Comparison of ENCODE assay signal across 15 cellular contexts in the genomic region with DNA sequence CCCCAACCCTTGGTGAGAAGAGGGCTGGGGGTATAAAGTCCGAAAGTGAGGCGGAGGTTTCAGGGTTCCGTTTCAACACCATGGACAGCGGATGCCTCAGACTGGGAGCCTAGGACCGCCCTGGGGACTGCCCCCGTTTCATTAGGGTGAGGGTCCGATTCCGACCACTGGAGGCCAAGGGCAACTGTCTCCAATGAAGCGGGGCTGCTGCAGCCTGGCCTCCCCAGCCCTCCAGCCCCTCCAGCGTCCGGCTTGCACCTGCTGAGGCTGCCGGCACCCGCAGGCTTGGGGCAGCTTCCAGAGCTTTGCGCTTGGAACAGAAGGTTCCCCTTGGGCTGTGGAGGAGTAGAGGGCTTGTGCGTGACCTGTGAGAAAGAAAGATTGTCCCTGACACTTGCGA. TPM values are rescaled to one million over a fixed set of nuclear protein-coding genes. Genes with fewer than 3 reads are reported as not detected.
DNase-seq lines count a peak whose midpoint lies in the region; ATAC-seq, FAIRE-seq and TF ChIP-seq lines count a peak whose summit lies in the region.
"Had no signal": no experiment of that assay in that cellular context is flagged by ENCODE, and none has a peak within 500 bp of the region (broad histone marks: within the 10 kb centered on the region; RNA-seq: fewer than 3 reads in every experiment).

No MANE protein-coding gene starts in this region.

- H3K79me1 ChIP-seq in mesenchymal stem cell (replicated peaks; ENCODE audit: low read length, poor library complexity, severe bottlenecking), result no peaks in the 10 kb centered on the region

- no peaks in the 10 kb centered on the region for H3K36me3 Mint-ChIP-seq in activated naive CD8-positive, alpha-beta T cell treated with anti-CD3 and anti-CD28 coated beads, Interleukin-2, amount 50 U/mL, for 24 hours (ENCODE audit: low read depth)

- H3K27me3 Mint-ChIP-seq in activated naive CD8-positive, alpha-beta T cell treated with anti-CD3 and anti-CD28 coated beads, Interleukin-2, amount 50 U/mL, for 24 hours, result peaks cover 52% of the 10 kb centered on the region

- no peak overlapping the region for H2BK15ac ChIP-seq in mesenchymal stem cell (ENCODE audit: low read depth, poor library complexity, severe bottlenecking)

- intact Hi-C loops in testis (cut with DNase I; ENCODE audit: low total_unique reads), result no loop called here

- DNase-seq in HTR-8/SVneo (ENCODE audit: insufficient read length, low spot score) (no peak), mesenchymal stem cell (peak; percentile 12), testis (no peak), RCC 7860 (ENCODE audit: low spot score) (no peak), Karpas-422 (no peak), DMS153 treated with DMSO at 0.1 percent for 48 hours (lab: John Stamatoyannopoulos, UW; ENCODE audit: unreplicated experiment) (no peak)
- peak; percentile 14 for DNase-seq in activated naive CD8-positive, alpha-beta T cell treated with anti-CD3 and anti-CD28 coated beads, Interleukin-2, amount 50 U/mL, for 24 hours
- DNase-seq: adrenal gland; effector CD8-positive, alpha-beta T cell; NCI-H2081 treated with DMSO at 0.1 percent for 48 hours; psoas muscle; stimulated activated CD4-positive, alpha-beta T cell treated with anti-CD3 and anti-CD28 coated beads, Interleukin-2, amount 100 ng/mL, for 48 hours had no signal

- H2AK5ac ChIP-seq in mesenchymal stem cell (ENCODE audit: low read length, severe bottlenecking), result no peak overlapping the region

- no peak overlapping the region for H2BK5ac ChIP-seq in mesenchymal stem cell (ENCODE audit: low read depth, low read length, poor library complexity, severe bottlenecking)

- WGBS in mesenchymal stem cell, result 16% methylated on average over 16 of the region's 16 CpGs
- WGBS in testis, 2 donors, result 2% methylated on average over 16 of the region's 16 CpGs

- H4K8ac ChIP-seq in mesenchymal stem cell (ENCODE audit: low read length), result no peak overlapping the region

- no peak overlapping the region for H3K23ac ChIP-seq in mesenchymal stem cell (ENCODE audit: low read length in 2 of 2)

- peaks cover 13% of the 10 kb centered on the region for H3K4me1 Mint-ChIP-seq in activated naive CD8-positive, alpha-beta T cell treated with anti-CD3 and anti-CD28 coated beads, Interleukin-2, amount 50 U/mL, for 24 hours

- no peak overlapping the region for H2BK12ac ChIP-seq in mesenchymal stem cell (ENCODE audit: low read length in 2 of 2)

- no peak overlapping the region for H3K27ac Mint-ChIP-seq in activated naive CD8-positive, alpha-beta T cell treated with anti-CD3 and anti-CD28 coated beads, Interleukin-2, amount 50 U/mL, for 24 hours
- H3K27ac Mint-ChIP-seq: CD14-positive monocyte had no signal

- no peak for TF ChIP-seq POLR2A in testis (IDR thresholded peaks at IDR 0.05)

- peaks cover 0 to 17% (median 0%) of the 10 kb centered on the region in 11 experiments; a peak in 7 of 22 replicates for H3K9me3 ChIP-seq in BLaER1 treated with 17β-estradiol and CSF1 and Interleukin-3, amounts not matched to agents 10 nM and 100 nM (replicated peaks in 1 of 11)
- no peaks in the 10 kb centered on the region for H3K9me3 ChIP-seq in mesenchymal stem cell (ENCODE audit: control insufficient read depth, low read length)
- H3K9me3 ChIP-seq in testis, result no peaks in the 10 kb centered on the region
- H3K9me3 ChIP-seq in Karpas-422 (ENCODE audit: low read length), result no peaks in the 10 kb centered on the region
- H3K9me3 ChIP-seq: adrenal gland, psoas muscle had no signal

- H3K9me2 ChIP-seq in Karpas-422 (replicated peaks; ENCODE audit: insufficient read depth, low read length), result no peaks in the 10 kb centered on the region

- ATAC-seq in activated naive CD8-positive, alpha-beta T cell treated with anti-CD3 and anti-CD28 coated beads, Interleukin-2, amount 50 U/mL, for 24 hours, result no peak
- ATAC-seq: psoas muscle had no signal

- no peak overlapping the region for H3K18ac ChIP-seq in mesenchymal stem cell (ENCODE audit: low read depth in 1 of 2, low read length in 2 of 2)

- no peaks in the 10 kb centered on the region for H3K36me3 ChIP-seq in BLaER1 treated with 17β-estradiol and CSF1 and Interleukin-3, amounts not matched to agents 10 nM and 100 nM
- H3K36me3 ChIP-seq in mesenchymal stem cell (ENCODE audit: control insufficient read depth in 1 of 2, insufficient read depth in 2 of 2, low read depth in 1 of 2, low read length in 2 of 2) (no peaks in the 10 kb centered on the region), testis (ENCODE audit: low read depth, missing control alignments) (no peaks in the 10 kb centered on the region), Karpas-422 (ENCODE audit: insufficient read depth, low read length) (no peaks in the 10 kb centered on the region)
- H3K36me3 ChIP-seq: adrenal gland had no signal

- no peaks in the 10 kb centered on the region for H3K79me2 ChIP-seq in Karpas-422 (ENCODE audit: low read length)

- H3K14ac ChIP-seq in mesenchymal stem cell (ENCODE audit: low read length in 2 of 2), result no peak overlapping the region

- no peak for TF ChIP-seq CTCF in testis (IDR thresholded peaks at IDR 0.05)

- H3K9ac ChIP-seq in BLaER1 treated with 17β-estradiol and CSF1 and Interleukin-3, amounts not matched to agents 10 nM and 100 nM, result no peak overlapping the region
- H3K9ac ChIP-seq in mesenchymal stem cell (ENCODE audit: low read length) (no peak overlapping the region), Karpas-422 (ENCODE audit: low read length) (no peak overlapping the region)

- H4K20me1 ChIP-seq in BLaER1 treated with 17β-estradiol and CSF1 and Interleukin-3, amounts not matched to agents 10 nM and 100 nM, result peaks cover 6 to 98% (median 51%) of the 10 kb centered on the region in 11 experiments; a peak in 20 of 22 replicates
- H4K20me1 ChIP-seq in Karpas-422 (ENCODE audit: insufficient read depth, low read depth, low read length), result peaks cover 15% of the 10 kb centered on the region; the same call in 1 of the 2 replicates

- H3K9me3 Mint-ChIP-seq in activated naive CD8-positive, alpha-beta T cell treated with anti-CD3 and anti-CD28 coated beads, Interleukin-2, amount 50 U/mL, for 24 hours, result no peaks in the 10 kb centered on the region

- H2AFZ ChIP-seq in mesenchymal stem cell (ENCODE audit: low read depth, low read length) (no peak overlapping the region), Karpas-422 (ENCODE audit: low read length) (no peak overlapping the region)

- H3K4me3 Mint-ChIP-seq in activated naive CD8-positive, alpha-beta T cell treated with anti-CD3 and anti-CD28 coated beads, Interleukin-2, amount 50 U/mL, for 24 hours, result no peak overlapping the region

- no peak overlapping the region for H3K4ac ChIP-seq in mesenchymal stem cell (ENCODE audit: low read depth in 1 of 2, low read length in 2 of 2)

- peaks cover 66 to 97% (median 71%) of the 10 kb centered on the region in 11 experiments for H3K27me3 ChIP-seq in BLaER1 treated with 17β-estradiol and CSF1 and Interleukin-3, amounts not matched to agents 10 nM and 100 nM
- H3K27me3 ChIP-seq in mesenchymal stem cell (ENCODE audit: control insufficient read depth in 1 of 2, insufficient read depth in 1 of 2, low read length in 2 of 2) (peaks cover 76 to 89% of the 10 kb centered on the region in 2 experiments), testis (no peaks in the 10 kb centered on the region), Karpas-422 (ENCODE audit: low read length) (no peaks in the 10 kb centered on the region)

- H4K91ac ChIP-seq in mesenchymal stem cell (ENCODE audit: low read length), result no peak overlapping the region

- H3K4me3 ChIP-seq in BLaER1 treated with 17β-estradiol and CSF1 and Interleukin-3, amounts not matched to agents 10 nM and 100 nM, result peak overlapping the region in 4 of 10 experiments; percentile 1 to 59 (median 27); a peak in 4 of 20 replicates
- H3K4me3 ChIP-seq in mesenchymal stem cell (ENCODE audit: insufficient read depth in 1 of 2, low read depth in 1 of 2, low read length in 2 of 2) (no peak overlapping the region), testis (no peak overlapping the region), Karpas-422 (ENCODE audit: low read length) (no peak overlapping the region)
- H3K4me3 ChIP-seq: adrenal gland, lung, psoas muscle had no signal

- FAIRE-seq in HTR-8/SVneo (lab: Jason Lieb, UNC) (peak; percentile 48), RCC 7860 (lab: Jason Lieb, UNC) (no peak)

- H3K27ac ChIP-seq in BLaER1 treated with 17β-estradiol and CSF1 and Interleukin-3, amounts not matched to agents 10 nM and 100 nM, result no peak overlapping the region
- H3K27ac ChIP-seq in mesenchymal stem cell (ENCODE audit: low read length, poor library complexity, severe bottlenecking) (no peak overlapping the region), testis (no peak overlapping the region), Karpas-422 (ENCODE audit: low read length) (no peak overlapping the region)
- H3K27ac ChIP-seq: adrenal gland, psoas muscle had no signal

- no peak overlapping the region for H2BK120ac ChIP-seq in mesenchymal stem cell (ENCODE audit: low read depth, low read length)

- peak overlapping the region in 8 of 11 experiments; percentile 96 to 99 (median 97); a peak in 13 of 22 replicates for H3K4me2 ChIP-seq in BLaER1 treated with 17β-estradiol and CSF1 and Interleukin-3, amounts not matched to agents 10 nM and 100 nM
- H3K4me2 ChIP-seq in mesenchymal stem cell (ENCODE audit: low read length, poor library complexity, severe bottlenecking), result no peak overlapping the region
- H3K4me2 ChIP-seq in Karpas-422 (ENCODE audit: low read depth, low read length, poor library complexity, severe bottlenecking), result no peak overlapping the region

- H3K4me1 ChIP-seq in BLaER1 treated with 17β-estradiol and CSF1 and Interleukin-3, amounts not matched to agents 10 nM and 100 nM, result peaks cover 60 to 100% (median 98%) of the 10 kb centered on the region in 10 experiments
- H3K4me1 ChIP-seq in mesenchymal stem cell (ENCODE audit: control insufficient read depth, insufficient read depth, low read depth, low read length), result peaks cover 34% of the 10 kb centered on the region
- peaks cover 4% of the 10 kb centered on the region for H3K4me1 ChIP-seq in testis
- peaks cover 6% of the 10 kb centered on the region for H3K4me1 ChIP-seq in Karpas-422 (ENCODE audit: low read length)

RNA-seq across cellular contexts. Expression of gene YTHDF1, which starts 39.9 kb away (rescaled TPM):
- 32.3 TPM for polyA plus RNA-seq in mesenchymal stem cell (2013, experiment 1 of 2)
- polyA plus RNA-seq in mesenchymal stem cell (2013, experiment 2 of 2), result 32.4 TPM
- total RNA-seq in testis, result 10 to 100 TPM; 55.7 to 56.9 TPM
- polyA plus RNA-seq in testis (ENCODE audit: insufficient read depth, low read depth, low replicate concordance), result 37.2 TPM
- total RNA-seq in Karpas-422 (2014; rRNA removed; shearing (Covaris generic); ENCODE audit: low replicate concordance), result 24.1 and 27.1 TPM in 2 replicates

RNA-seq across cellular contexts. Expression of gene BIRC7, which starts 59.7 kb away (rescaled TPM):
- 1.6 TPM for polyA plus RNA-seq in mesenchymal stem cell (2013, experiment 1 of 2)
- 1.5 TPM for polyA plus RNA-seq in mesenchymal stem cell (2013, experiment 2 of 2)
- total RNA-seq in testis, result under 1 TPM; 0.24 to 0.25 TPM
- polyA plus RNA-seq in testis (ENCODE audit: insufficient read depth, low read depth, low replicate concordance), result 0.33 TPM
- total RNA-seq in Karpas-422 (2014; rRNA removed; shearing (Covaris generic); ENCODE audit: low replicate concordance), result 10.7 and 23.3 TPM in 2 replicates
- total RNA-seq: psoas muscle had no signal
- polyA plus RNA-seq: CD14-positive monocyte had no signal

Comparison
In these comparisons a context has a peak if more than half of its experiments do, and no peak if none do; other contexts are left out.
1. H3K4me2 ChIP-seq: peak in BLaER1 treated with 17β-estradiol and CSF1 and Interleukin-3, amounts not matched to agents 10 nM and 100 nM (8 of 11); none in mesenchymal stem cell (single experiment) and Karpas-422 (single experiment).
2. DNase-seq: peak in activated naive CD8-positive, alpha-beta T cell treated with anti-CD3 and anti-CD28 coated beads, Interleukin-2, amount 50 U/mL, for 24 hours (single experiment) and mesenchymal stem cell (single experiment); none in HTR-8/SVneo (single experiment), testis (single experiment), RCC 7860 (single experiment), Karpas-422 (single experiment) and DMS153 treated with DMSO at 0.1 percent for 48 hours (single experiment).